Comparison of ENCODE assay signal across 1 cellular context in the genomic region with DNA sequence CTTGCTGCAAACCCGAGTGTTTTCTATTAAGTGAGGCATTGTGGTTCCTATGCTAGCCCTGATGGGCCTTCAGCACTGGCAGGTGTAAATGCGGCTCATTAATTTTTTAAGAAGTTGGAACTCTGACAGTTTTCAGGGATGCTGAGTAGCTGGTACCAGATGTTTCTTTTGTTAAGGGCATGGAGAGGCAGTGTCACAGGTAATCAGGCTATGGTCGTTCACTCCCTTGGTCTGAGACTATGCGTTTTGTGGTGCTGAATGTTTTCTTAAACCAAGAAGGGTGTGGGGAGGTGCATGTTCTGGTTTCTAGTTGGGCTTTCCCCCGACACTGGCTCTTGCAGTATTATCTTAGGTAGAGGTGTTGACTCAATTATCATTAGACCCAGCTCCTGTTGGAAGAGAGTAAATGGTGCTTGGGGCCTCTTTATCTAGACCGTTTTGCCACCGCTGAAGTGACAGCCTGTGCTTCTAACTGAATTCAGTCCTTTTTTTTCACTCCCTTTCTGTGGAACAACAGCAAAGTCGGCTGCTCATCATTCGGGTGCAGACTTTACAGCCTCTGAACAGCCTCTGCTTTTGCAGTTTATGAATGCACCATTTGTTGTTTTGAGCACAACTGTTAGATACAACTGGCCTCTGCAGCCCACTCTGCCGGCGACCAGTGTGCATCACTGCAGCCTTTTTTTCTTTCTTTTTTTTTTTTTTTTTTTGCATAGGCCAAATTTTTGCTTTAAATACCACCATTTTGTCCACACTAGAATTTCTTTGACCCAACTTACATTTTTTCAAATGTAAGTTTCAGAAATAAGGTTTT.
TF ChIP-seq lines count a peak whose summit lies in the region.

No MANE protein-coding gene starts in this region.

TF ChIP-seq in Ishikawa, 13 proteins besides CTCF, POLR2A, EP300 and RAD21 (continued from another document):
- TF ChIP-seq, protein P1, sequence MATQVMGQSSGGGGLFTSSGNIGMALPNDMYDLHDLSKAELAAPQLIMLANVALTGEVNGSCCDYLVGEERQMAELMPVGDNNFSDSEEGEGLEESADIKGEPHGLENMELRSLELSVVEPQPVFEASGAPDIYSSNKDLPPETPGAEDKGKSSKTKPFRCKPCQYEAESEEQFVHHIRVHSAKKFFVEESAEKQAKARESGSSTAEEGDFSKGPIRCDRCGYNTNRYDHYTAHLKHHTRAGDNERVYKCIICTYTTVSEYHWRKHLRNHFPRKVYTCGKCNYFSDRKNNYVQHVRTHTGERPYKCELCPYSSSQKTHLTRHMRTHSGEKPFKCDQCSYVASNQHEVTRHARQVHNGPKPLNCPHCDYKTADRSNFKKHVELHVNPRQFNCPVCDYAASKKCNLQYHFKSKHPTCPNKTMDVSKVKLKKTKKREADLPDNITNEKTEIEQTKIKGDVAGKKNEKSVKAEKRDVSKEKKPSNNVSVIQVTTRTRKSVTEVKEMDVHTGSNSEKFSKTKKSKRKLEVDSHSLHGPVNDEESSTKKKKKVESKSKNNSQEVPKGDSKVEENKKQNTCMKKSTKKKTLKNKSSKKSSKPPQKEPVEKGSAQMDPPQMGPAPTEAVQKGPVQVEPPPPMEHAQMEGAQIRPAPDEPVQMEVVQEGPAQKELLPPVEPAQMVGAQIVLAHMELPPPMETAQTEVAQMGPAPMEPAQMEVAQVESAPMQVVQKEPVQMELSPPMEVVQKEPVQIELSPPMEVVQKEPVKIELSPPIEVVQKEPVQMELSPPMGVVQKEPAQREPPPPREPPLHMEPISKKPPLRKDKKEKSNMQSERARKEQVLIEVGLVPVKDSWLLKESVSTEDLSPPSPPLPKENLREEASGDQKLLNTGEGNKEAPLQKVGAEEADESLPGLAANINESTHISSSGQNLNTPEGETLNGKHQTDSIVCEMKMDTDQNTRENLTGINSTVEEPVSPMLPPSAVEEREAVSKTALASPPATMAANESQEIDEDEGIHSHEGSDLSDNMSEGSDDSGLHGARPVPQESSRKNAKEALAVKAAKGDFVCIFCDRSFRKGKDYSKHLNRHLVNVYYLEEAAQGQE (IDR thresholded peaks at IDR 0.05; ENCODE audit: low read depth) = no peak
- TF ChIP-seq ZBTB7A (IDR thresholded peaks at IDR 0.05; ENCODE audit: low read depth) (no peak), FOXM1 (IDR thresholded peaks at IDR 0.05; ENCODE audit: borderline replicate concordance, low read depth) (no peak), CEBPB (IDR thresholded peaks at IDR 0.05) (no peak), TEAD4 (IDR thresholded peaks at IDR 0.05) (no peak)
